ENCODE assay signal across 23 cellular contexts in genomic region chr10:10596256-10596655, GRCh38.
"Had no signal": no experiment of that assay in that cellular context is flagged by ENCODE, and none has a peak within 500 bp of the region (broad histone marks: within the 10 kb centered on the region; RNA-seq: fewer than 3 reads in every experiment).

No MANE protein-coding gene starts in this region.

- H3K27ac ChIP-seq: colonic mucosa, coronary artery, epithelial cell of prostate, esophagus muscularis mucosa, esophagus squamous epithelium, foreskin keratinocyte, gastrocnemius medialis, gastroesophageal sphincter, heart left ventricle, heart right ventricle had no signal

- DNase-seq: colonic mucosa; cortex of kidney; dermis blood vessel endothelial cell; effector CD4-positive, alpha-beta T cell; effector CD8-positive, alpha-beta T cell; effector memory CD4-positive, alpha-beta T cell; effector memory CD8-positive, alpha-beta T cell; endodermal cell; erythroblast; esophagus squamous epithelium; foreskin fibroblast; foreskin keratinocyte; foreskin melanocyte; gastrocnemius medialis; glutamatergic neuron; heart left ventricle; heart right ventricle had no signal

- H3K36me3 ChIP-seq: colonic mucosa, esophagus muscularis mucosa, esophagus squamous epithelium, gastrocnemius medialis, gastroesophageal sphincter, heart left ventricle, heart right ventricle had no signal

- H3K9me3 ChIP-seq: colonic mucosa, esophagus muscularis mucosa, esophagus squamous epithelium, gastrocnemius medialis, gastroesophageal sphincter, heart left ventricle, heart right ventricle had no signal

- H3K27me3 ChIP-seq: colonic mucosa, dorsolateral prefrontal cortex, esophagus muscularis mucosa, esophagus squamous epithelium, foreskin keratinocyte, gastrocnemius medialis, gastroesophageal sphincter, heart left ventricle, heart right ventricle had no signal

- ATAC-seq: effector memory CD8-positive, alpha-beta T cell; esophagus mucosa; foreskin keratinocyte; gastrocnemius medialis; gastroesophageal sphincter; heart left ventricle; heart right ventricle had no signal

- H3K4me3 ChIP-seq: colonic mucosa, coronary artery, dorsolateral prefrontal cortex, esophagus muscularis mucosa, esophagus squamous epithelium, gastrocnemius medialis, gastroesophageal sphincter, heart left ventricle, heart right ventricle had no signal

- H3K4me1 ChIP-seq: colonic mucosa, esophagus muscularis mucosa, esophagus squamous epithelium, foreskin keratinocyte, gastroesophageal sphincter had no signal
